ENCODE assay signal across 28 cellular contexts in genomic region chr3:52926556-52926955, GRCh38.
"Had no signal": no experiment of that assay in that cellular context is flagged by ENCODE, and none has a peak within 500 bp of the region (broad histone marks: within the 10 kb centered on the region; RNA-seq: fewer than 3 reads in every experiment).

No MANE protein-coding gene starts in this region.

- H3K27ac ChIP-seq: ascending aorta, cardiac muscle cell, colonic mucosa, PC-9, WERI-Rb-1 had no signal

- H3K4me1 ChIP-seq: ascending aorta, colonic mucosa had no signal

- H3K27me3 Mint-ChIP-seq: activated CD4-positive, alpha-beta memory T cell treated with anti-CD3 and anti-CD28 coated beads, Interleukin-2, amount 10 ng/mL, durations not matched to agents 7 days and 5 days; activated CD8-positive, alpha-beta memory T cell treated with anti-CD3 and anti-CD28 coated beads, Interleukin-2, amount 10 ng/mL, durations not matched to agents 7 days and 5 days; activated naive CD4-positive, alpha-beta T cell treated with anti-CD3 and anti-CD28 coated beads, Interleukin-2, amount 50 U/mL, for 24 hours; activated naive CD8-positive, alpha-beta T cell treated with anti-CD3 and anti-CD28 coated beads, Interleukin-2, amount 10 ng/mL, durations not matched to agents 7 days and 5 days; central memory CD8-positive, alpha-beta T cell had no signal

- H3K4me3 ChIP-seq: ascending aorta, cardiac muscle cell, colonic mucosa, PC-9 had no signal

- H2AFZ ChIP-seq: PC-9 had no signal

- H3K4me3 Mint-ChIP-seq: activated CD4-positive, alpha-beta memory T cell treated with anti-CD3 and anti-CD28 coated beads, Interleukin-2, amount 10 ng/mL, durations not matched to agents 7 days and 5 days; activated CD8-positive, alpha-beta memory T cell treated with anti-CD3 and anti-CD28 coated beads, Interleukin-2, amount 10 ng/mL, durations not matched to agents 7 days and 5 days; activated naive CD4-positive, alpha-beta T cell treated with anti-CD3 and anti-CD28 coated beads, Interleukin-2, amount 50 U/mL, for 24 hours; activated naive CD8-positive, alpha-beta T cell treated with anti-CD3 and anti-CD28 coated beads, Interleukin-2, amount 10 ng/mL, durations not matched to agents 7 days and 5 days; central memory CD8-positive, alpha-beta T cell; T-helper 1 cell treated with Interleukin-12 subunit alpha and Interleukin-12 subunit beta and Interleukin-4 antibody, amounts not matched to agents 30 μg/mL and 1 μg/mL, for 36 hours had no signal

- H3K27ac Mint-ChIP-seq: activated CD4-positive, alpha-beta memory T cell treated with anti-CD3 and anti-CD28 coated beads, Interleukin-2, amount 10 ng/mL, durations not matched to agents 7 days and 5 days; activated CD8-positive, alpha-beta memory T cell treated with anti-CD3 and anti-CD28 coated beads, Interleukin-2, amount 10 ng/mL, durations not matched to agents 7 days and 5 days; activated naive CD4-positive, alpha-beta T cell treated with anti-CD3 and anti-CD28 coated beads, Interleukin-2, amount 50 U/mL, for 24 hours; activated T-helper 2 cell treated with anti-CD3 and anti-CD28 coated beads, Interferon-gamma antibody, Interleukin-2, Interleukin-4, amounts not matched to agents 10 μg/mL and 5 μg/mL and 100 μg/mL, durations not matched to agents 14 hours and 24 hours and 36 hours; T-helper 1 cell treated with Interleukin-12 subunit alpha and Interleukin-12 subunit beta and Interleukin-4 antibody, amounts not matched to agents 30 μg/mL and 1 μg/mL, for 36 hours had no signal

- H3K9me3 Mint-ChIP-seq: activated CD4-positive, alpha-beta memory T cell treated with anti-CD3 and anti-CD28 coated beads, Interleukin-2, amount 10 ng/mL, durations not matched to agents 7 days and 5 days; activated naive CD4-positive, alpha-beta T cell treated with anti-CD3 and anti-CD28 coated beads, Interleukin-2, amount 50 U/mL, for 24 hours; activated naive CD8-positive, alpha-beta T cell treated with anti-CD3 and anti-CD28 coated beads, Interleukin-2, amount 10 ng/mL, durations not matched to agents 7 days and 5 days; activated T-helper 2 cell treated with anti-CD3 and anti-CD28 coated beads, Interferon-gamma antibody, Interleukin-2, Interleukin-4, amounts not matched to agents 10 μg/mL and 5 μg/mL and 100 μg/mL, durations not matched to agents 14 hours and 24 hours and 36 hours; central memory CD8-positive, alpha-beta T cell; T-helper 1 cell treated with Interleukin-12 subunit alpha and Interleukin-12 subunit beta and Interleukin-4 antibody, amounts not matched to agents 30 μg/mL and 1 μg/mL, for 36 hours had no signal

- H3K36me3 ChIP-seq: ascending aorta, cardiac muscle cell, colonic mucosa had no signal

- DNase-seq: activated CD4-positive, alpha-beta memory T cell treated with anti-CD3 and anti-CD28 coated beads, Interleukin-2, amount 10 ng/mL, durations not matched to agents 7 days and 5 days; activated CD4-positive, alpha-beta T cell treated with anti-CD3 and anti-CD28 coated beads for 1 hour; activated CD4-positive, alpha-beta T cell treated with anti-CD3 and anti-CD28 coated beads for 48 hours; activated CD4-positive, CD25-positive, alpha-beta regulatory T cell; activated CD8-positive, alpha-beta memory T cell treated with anti-CD3 and anti-CD28 coated beads for 24 hours; activated CD8-positive, alpha-beta memory T cell treated with anti-CD3 and anti-CD28 coated beads, Interleukin-2, amount 10 ng/mL, durations not matched to agents 7 days and 5 days; activated CD8-positive, alpha-beta memory T cell treated with anti-CD3 and anti-CD28 coated beads, Interleukin-2, amount 50 U/mL, for 48 hours; activated gamma-delta T cell; activated naive CD4-positive, alpha-beta T cell treated with Interleukin-2 at 50 U/mL for 16 hours; activated naive CD8-positive, alpha-beta T cell treated with anti-CD3 and anti-CD28 coated beads, Interleukin-2, amount 10 ng/mL, durations not matched to agents 7 days and 5 days; amygdala; colonic mucosa; NCI-H1105; NCI-H1417 treated with DMSO at 0.1 percent for 48 hours; NCI-H187 treated with DMSO at 0.1 percent for 48 hours; NCI-H2081 treated with DMSO at 0.1 percent for 48 hours; NCI-H345; NCI-H524 treated with DMSO at 0.1 percent for 48 hours; PC-9; Right ventricle myocardium superior; T-helper 9 cell; WERI-Rb-1 had no signal

- H3K27me3 ChIP-seq: ascending aorta, cardiac muscle cell, colonic mucosa had no signal

- H3K9me3 ChIP-seq: ascending aorta, colonic mucosa had no signal

- H3K4me2 ChIP-seq: PC-9 had no signal

- H3K4me1 Mint-ChIP-seq: central memory CD8-positive, alpha-beta T cell had no signal
